In the genomic region with DNA sequence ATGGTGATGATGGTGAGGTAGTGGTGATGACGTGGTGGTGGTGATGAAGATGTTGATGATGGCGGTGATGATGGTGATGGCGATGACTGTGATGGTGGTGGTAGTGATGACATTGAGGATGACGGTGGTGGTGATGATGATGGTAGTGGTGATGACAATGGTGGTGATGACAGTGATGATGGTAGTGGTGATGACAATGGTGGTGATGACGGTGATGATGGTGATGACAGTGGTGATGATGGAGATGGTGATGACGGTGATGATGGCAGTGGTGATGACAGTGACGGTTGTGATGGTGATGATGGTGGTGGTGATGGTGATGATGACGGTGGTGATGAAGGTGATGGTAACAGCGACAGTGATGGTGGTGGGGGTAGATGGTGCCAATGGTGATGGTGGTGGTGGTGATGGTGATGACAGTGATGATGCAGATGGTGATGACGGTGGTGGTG, we compare ENCODE assay signal across 1 cellular context.
TF ChIP-seq lines count a peak whose summit lies in the region.

No MANE protein-coding gene starts in this region.

TF ChIP-seq in HEK293, 187 proteins besides CTCF, POLR2A, EP300 and RAD21 (continued from another document):
- TF ChIP-seq, protein P1, sequence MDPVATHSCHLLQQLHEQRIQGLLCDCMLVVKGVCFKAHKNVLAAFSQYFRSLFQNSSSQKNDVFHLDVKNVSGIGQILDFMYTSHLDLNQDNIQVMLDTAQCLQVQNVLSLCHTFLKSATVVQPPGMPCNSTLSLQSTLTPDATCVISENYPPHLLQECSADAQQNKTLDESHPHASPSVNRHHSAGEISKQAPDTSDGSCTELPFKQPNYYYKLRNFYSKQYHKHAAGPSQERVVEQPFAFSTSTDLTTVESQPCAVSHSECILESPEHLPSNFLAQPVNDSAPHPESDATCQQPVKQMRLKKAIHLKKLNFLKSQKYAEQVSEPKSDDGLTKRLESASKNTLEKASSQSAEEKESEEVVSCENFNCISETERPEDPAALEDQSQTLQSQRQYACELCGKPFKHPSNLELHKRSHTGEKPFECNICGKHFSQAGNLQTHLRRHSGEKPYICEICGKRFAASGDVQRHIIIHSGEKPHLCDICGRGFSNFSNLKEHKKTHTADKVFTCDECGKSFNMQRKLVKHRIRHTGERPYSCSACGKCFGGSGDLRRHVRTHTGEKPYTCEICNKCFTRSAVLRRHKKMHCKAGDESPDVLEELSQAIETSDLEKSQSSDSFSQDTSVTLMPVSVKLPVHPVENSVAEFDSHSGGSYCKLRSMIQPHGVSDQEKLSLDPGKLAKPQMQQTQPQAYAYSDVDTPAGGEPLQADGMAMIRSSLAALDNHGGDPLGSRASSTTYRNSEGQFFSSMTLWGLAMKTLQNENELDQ (tag by site-specific recombination; IDR thresholded peaks at IDR 0.05; ENCODE audit: low read depth) = no peak
- TF ChIP-seq ZNF416 (tag by site-specific recombination; IDR thresholded peaks at IDR 0.05) (no peak), ZNF221 (tag by site-specific recombination; IDR thresholded peaks at IDR 0.05; ENCODE audit: borderline replicate concordance) (no peak), ZNF473 (tag by site-specific recombination; IDR thresholded peaks at IDR 0.05) (peak; percentile 85; the same call in 1 of the 2 replicates), KLF7 (tag by site-specific recombination; IDR thresholded peaks at IDR 0.05; ENCODE audit: borderline replicate concordance) (no peak), ZNF501 (tag by site-specific recombination; IDR thresholded peaks at IDR 0.05) (no peak), ZNF624 (tag by site-specific recombination; IDR thresholded peaks at IDR 0.05) (no peak), ZNF175 (tag by site-specific recombination; IDR thresholded peaks at IDR 0.05) (no peak), ZNF600 (tag by site-specific recombination; IDR thresholded peaks at IDR 0.05) (no peak)
- TF ChIP-seq, protein P2, sequence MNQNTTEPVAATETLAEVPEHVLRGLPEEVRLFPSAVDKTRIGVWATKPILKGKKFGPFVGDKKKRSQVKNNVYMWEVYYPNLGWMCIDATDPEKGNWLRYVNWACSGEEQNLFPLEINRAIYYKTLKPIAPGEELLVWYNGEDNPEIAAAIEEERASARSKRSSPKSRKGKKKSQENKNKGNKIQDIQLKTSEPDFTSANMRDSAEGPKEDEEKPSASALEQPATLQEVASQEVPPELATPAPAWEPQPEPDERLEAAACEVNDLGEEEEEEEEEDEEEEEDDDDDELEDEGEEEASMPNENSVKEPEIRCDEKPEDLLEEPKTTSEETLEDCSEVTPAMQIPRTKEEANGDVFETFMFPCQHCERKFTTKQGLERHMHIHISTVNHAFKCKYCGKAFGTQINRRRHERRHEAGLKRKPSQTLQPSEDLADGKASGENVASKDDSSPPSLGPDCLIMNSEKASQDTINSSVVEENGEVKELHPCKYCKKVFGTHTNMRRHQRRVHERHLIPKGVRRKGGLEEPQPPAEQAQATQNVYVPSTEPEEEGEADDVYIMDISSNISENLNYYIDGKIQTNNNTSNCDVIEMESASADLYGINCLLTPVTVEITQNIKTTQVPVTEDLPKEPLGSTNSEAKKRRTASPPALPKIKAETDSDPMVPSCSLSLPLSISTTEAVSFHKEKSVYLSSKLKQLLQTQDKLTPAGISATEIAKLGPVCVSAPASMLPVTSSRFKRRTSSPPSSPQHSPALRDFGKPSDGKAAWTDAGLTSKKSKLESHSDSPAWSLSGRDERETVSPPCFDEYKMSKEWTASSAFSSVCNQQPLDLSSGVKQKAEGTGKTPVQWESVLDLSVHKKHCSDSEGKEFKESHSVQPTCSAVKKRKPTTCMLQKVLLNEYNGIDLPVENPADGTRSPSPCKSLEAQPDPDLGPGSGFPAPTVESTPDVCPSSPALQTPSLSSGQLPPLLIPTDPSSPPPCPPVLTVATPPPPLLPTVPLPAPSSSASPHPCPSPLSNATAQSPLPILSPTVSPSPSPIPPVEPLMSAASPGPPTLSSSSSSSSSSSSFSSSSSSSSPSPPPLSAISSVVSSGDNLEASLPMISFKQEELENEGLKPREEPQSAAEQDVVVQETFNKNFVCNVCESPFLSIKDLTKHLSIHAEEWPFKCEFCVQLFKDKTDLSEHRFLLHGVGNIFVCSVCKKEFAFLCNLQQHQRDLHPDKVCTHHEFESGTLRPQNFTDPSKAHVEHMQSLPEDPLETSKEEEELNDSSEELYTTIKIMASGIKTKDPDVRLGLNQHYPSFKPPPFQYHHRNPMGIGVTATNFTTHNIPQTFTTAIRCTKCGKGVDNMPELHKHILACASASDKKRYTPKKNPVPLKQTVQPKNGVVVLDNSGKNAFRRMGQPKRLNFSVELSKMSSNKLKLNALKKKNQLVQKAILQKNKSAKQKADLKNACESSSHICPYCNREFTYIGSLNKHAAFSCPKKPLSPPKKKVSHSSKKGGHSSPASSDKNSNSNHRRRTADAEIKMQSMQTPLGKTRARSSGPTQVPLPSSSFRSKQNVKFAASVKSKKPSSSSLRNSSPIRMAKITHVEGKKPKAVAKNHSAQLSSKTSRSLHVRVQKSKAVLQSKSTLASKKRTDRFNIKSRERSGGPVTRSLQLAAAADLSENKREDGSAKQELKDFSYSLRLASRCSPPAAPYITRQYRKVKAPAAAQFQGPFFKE (tag by site-specific recombination; IDR thresholded peaks at IDR 0.05; ENCODE audit: borderline replicate concordance) = peak; percentile 29; the same call in 1 of the 2 replicates
- TF ChIP-seq, protein P3, sequence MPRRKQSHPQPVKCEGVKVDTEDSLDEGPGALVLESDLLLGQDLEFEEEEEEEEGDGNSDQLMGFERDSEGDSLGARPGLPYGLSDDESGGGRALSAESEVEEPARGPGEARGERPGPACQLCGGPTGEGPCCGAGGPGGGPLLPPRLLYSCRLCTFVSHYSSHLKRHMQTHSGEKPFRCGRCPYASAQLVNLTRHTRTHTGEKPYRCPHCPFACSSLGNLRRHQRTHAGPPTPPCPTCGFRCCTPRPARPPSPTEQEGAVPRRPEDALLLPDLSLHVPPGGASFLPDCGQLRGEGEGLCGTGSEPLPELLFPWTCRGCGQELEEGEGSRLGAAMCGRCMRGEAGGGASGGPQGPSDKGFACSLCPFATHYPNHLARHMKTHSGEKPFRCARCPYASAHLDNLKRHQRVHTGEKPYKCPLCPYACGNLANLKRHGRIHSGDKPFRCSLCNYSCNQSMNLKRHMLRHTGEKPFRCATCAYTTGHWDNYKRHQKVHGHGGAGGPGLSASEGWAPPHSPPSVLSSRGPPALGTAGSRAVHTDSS (tag by site-specific recombination; IDR thresholded peaks at IDR 0.05) = peak; percentile 98
- TF ChIP-seq, protein P4, sequence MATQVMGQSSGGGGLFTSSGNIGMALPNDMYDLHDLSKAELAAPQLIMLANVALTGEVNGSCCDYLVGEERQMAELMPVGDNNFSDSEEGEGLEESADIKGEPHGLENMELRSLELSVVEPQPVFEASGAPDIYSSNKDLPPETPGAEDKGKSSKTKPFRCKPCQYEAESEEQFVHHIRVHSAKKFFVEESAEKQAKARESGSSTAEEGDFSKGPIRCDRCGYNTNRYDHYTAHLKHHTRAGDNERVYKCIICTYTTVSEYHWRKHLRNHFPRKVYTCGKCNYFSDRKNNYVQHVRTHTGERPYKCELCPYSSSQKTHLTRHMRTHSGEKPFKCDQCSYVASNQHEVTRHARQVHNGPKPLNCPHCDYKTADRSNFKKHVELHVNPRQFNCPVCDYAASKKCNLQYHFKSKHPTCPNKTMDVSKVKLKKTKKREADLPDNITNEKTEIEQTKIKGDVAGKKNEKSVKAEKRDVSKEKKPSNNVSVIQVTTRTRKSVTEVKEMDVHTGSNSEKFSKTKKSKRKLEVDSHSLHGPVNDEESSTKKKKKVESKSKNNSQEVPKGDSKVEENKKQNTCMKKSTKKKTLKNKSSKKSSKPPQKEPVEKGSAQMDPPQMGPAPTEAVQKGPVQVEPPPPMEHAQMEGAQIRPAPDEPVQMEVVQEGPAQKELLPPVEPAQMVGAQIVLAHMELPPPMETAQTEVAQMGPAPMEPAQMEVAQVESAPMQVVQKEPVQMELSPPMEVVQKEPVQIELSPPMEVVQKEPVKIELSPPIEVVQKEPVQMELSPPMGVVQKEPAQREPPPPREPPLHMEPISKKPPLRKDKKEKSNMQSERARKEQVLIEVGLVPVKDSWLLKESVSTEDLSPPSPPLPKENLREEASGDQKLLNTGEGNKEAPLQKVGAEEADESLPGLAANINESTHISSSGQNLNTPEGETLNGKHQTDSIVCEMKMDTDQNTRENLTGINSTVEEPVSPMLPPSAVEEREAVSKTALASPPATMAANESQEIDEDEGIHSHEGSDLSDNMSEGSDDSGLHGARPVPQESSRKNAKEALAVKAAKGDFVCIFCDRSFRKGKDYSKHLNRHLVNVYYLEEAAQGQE (tag by site-specific recombination; IDR thresholded peaks at IDR 0.05) = no peak
